19 cellular contexts compared by ENCODE assay signal in genomic region chr6:48184644-48185043, GRCh38.
A peak's percentile ranks its signal among the peaks of the same experiment; 100 is the strongest.
DNase-seq lines count a peak whose midpoint lies in the region; ATAC-seq and TF ChIP-seq lines count a peak whose summit lies in the region.
"Had no signal": no experiment of that assay in that cellular context is flagged by ENCODE, and none has a peak within 500 bp of the region (broad histone marks: within the 10 kb centered on the region; RNA-seq: fewer than 3 reads in every experiment).

No MANE protein-coding gene starts in this region.

- ATAC-seq in HG03521 (IDR thresholded peaks at IDR 0.05; ENCODE audit: unreplicated experiment) (no peak), T-helper 17 cell (no peak)
- ATAC-seq: T-cell had no signal

- peak overlapping the region in 1 of 5 experiments; percentile 28 for H3K4me3 Mint-ChIP-seq in brain
- H3K4me3 Mint-ChIP-seq in activated T-helper 1 cell treated with anti-CD3 and anti-CD28 coated beads, Interleukin-12 subunit alpha, Interleukin-12 subunit beta, Interleukin-2, Interleukin-4 antibody, amounts not matched to agents 30 ng/mL and 10 ng/mL and 1 ng/mL, durations not matched to agents 14 hours and 24 hours and 36 hours, result no peak overlapping the region
- H3K4me3 Mint-ChIP-seq in T-helper 17 cell, result no peak overlapping the region
- H3K4me3 Mint-ChIP-seq: CD8-positive, alpha-beta memory T cell; T-cell had no signal

- DNase-seq in NCI-H345 (lab: John Stamatoyannopoulos, UW), result peak; percentile 71
- no peak for DNase-seq in NCI-H345 treated with DMSO at 0.1 percent for 48 hours (lab: John Stamatoyannopoulos, UW; ENCODE audit: unreplicated experiment)
- peak; percentile 5 to 49 for DNase-seq in NCI-H446 (lab: John Stamatoyannopoulos, UW)
- peak; percentile 11 for DNase-seq in myocyte (ENCODE audit: low read depth)
- DNase-seq in activated T-helper 1 cell treated with anti-CD3 and anti-CD28 coated beads, Interleukin-12 subunit alpha, Interleukin-12 subunit beta, Interleukin-2, Interleukin-4 antibody, amounts not matched to agents 30 ng/mL and 10 ng/mL and 1 ng/mL, durations not matched to agents 14 hours and 24 hours and 36 hours (ENCODE audit: low spot score), result no peak
- no peak for DNase-seq in T-helper 17 cell
- DNase-seq: 8988T; BE2C; CD8-positive, alpha-beta memory T cell; GF-D8; GOT3; KG1; NCI-H1092 treated with DMSO at 0.1 percent for 48 hours; NCI-H187; NCI-H524 treated with DMSO at 0.1 percent for 48 hours; T-cell had no signal

- H3K36me3 Mint-ChIP-seq in brain (no peaks in the 10 kb centered on the region), T-helper 17 cell (ENCODE audit: low read depth) (no peaks in the 10 kb centered on the region)
- H3K36me3 Mint-ChIP-seq in activated T-helper 1 cell treated with anti-CD3 and anti-CD28 coated beads, Interleukin-12 subunit alpha, Interleukin-12 subunit beta, Interleukin-2, Interleukin-4 antibody, amounts not matched to agents 30 ng/mL and 10 ng/mL and 1 ng/mL, durations not matched to agents 14 hours and 24 hours and 36 hours (ENCODE audit: low read depth), result no peaks in the 10 kb centered on the region
- H3K36me3 Mint-ChIP-seq: CD8-positive, alpha-beta memory T cell; T-cell had no signal

- H3K9me3 ChIP-seq in T-helper 17 cell (ENCODE audit: control insufficient read depth, low read length, poor library complexity, severe bottlenecking), result no peaks in the 10 kb centered on the region
- H3K9me3 ChIP-seq: BE2C, SJSA1 had no signal

- H3K9me3 Mint-ChIP-seq in brain, result no peaks in the 10 kb centered on the region
- H3K9me3 Mint-ChIP-seq in activated T-helper 1 cell treated with anti-CD3 and anti-CD28 coated beads, Interleukin-12 subunit alpha, Interleukin-12 subunit beta, Interleukin-2, Interleukin-4 antibody, amounts not matched to agents 30 ng/mL and 10 ng/mL and 1 ng/mL, durations not matched to agents 14 hours and 24 hours and 36 hours, result no peaks in the 10 kb centered on the region

- H3K27ac Mint-ChIP-seq in brain (peak overlapping the region in 3 of 5 experiments; percentile 61 to 88 (median 71)), T-helper 17 cell (no peak overlapping the region)
- H3K27ac Mint-ChIP-seq in activated T-helper 1 cell treated with anti-CD3 and anti-CD28 coated beads, Interleukin-12 subunit alpha, Interleukin-12 subunit beta, Interleukin-2, Interleukin-4 antibody, amounts not matched to agents 30 ng/mL and 10 ng/mL and 1 ng/mL, durations not matched to agents 14 hours and 24 hours and 36 hours, result no peak overlapping the region
- H3K27ac Mint-ChIP-seq: CD8-positive, alpha-beta memory T cell; T-cell had no signal

- H3K4me1 Mint-ChIP-seq in brain (peaks cover 26% of the 10 kb centered on the region), T-helper 17 cell (no peaks in the 10 kb centered on the region)
- H3K4me1 Mint-ChIP-seq in activated T-helper 1 cell treated with anti-CD3 and anti-CD28 coated beads, Interleukin-12 subunit alpha, Interleukin-12 subunit beta, Interleukin-2, Interleukin-4 antibody, amounts not matched to agents 30 ng/mL and 10 ng/mL and 1 ng/mL, durations not matched to agents 14 hours and 24 hours and 36 hours (ENCODE audit: low read depth), result no peaks in the 10 kb centered on the region
- H3K4me1 Mint-ChIP-seq: CD8-positive, alpha-beta memory T cell; T-cell had no signal

- intact Hi-C loops in activated T-helper 1 cell treated with anti-CD3 and anti-CD28 coated beads, Interleukin-12 subunit alpha, Interleukin-12 subunit beta, Interleukin-2, Interleukin-4 antibody, amounts not matched to agents 30 ng/mL and 10 ng/mL and 1 ng/mL, durations not matched to agents 14 hours and 24 hours and 36 hours (cut with micrococcal nuclease), result no loop called here

- no peaks in the 10 kb centered on the region for H3K27me3 Mint-ChIP-seq in brain
- H3K27me3 Mint-ChIP-seq in activated T-helper 1 cell treated with anti-CD3 and anti-CD28 coated beads, Interleukin-12 subunit alpha, Interleukin-12 subunit beta, Interleukin-2, Interleukin-4 antibody, amounts not matched to agents 30 ng/mL and 10 ng/mL and 1 ng/mL, durations not matched to agents 14 hours and 24 hours and 36 hours (ENCODE audit: insufficient read depth), result no peaks in the 10 kb centered on the region
- H3K27me3 Mint-ChIP-seq in T-helper 17 cell, result no peaks in the 10 kb centered on the region
- H3K27me3 Mint-ChIP-seq: CD8-positive, alpha-beta memory T cell; T-cell had no signal

- no peak for TF ChIP-seq CTCF in brain (conservative IDR thresholded peaks at IDR 0.05)

Comparison
In these comparisons a context has a peak if more than half of its experiments do, and no peak if none do; other contexts are left out.
1. DNase-seq: peak in NCI-H345 (single experiment), NCI-H446 (2 of 2) and myocyte (single experiment); none in NCI-H345 treated with DMSO at 0.1 percent for 48 hours (single experiment), activated T-helper 1 cell treated with anti-CD3 and anti-CD28 coated beads, Interleukin-12 subunit alpha, Interleukin-12 subunit beta, Interleukin-2, Interleukin-4 antibody, amounts not matched to agents 30 ng/mL and 10 ng/mL and 1 ng/mL, durations not matched to agents 14 hours and 24 hours and 36 hours (single experiment) and T-helper 17 cell (0 of 3).
2. H3K27ac Mint-ChIP-seq: peak in brain (3 of 5); none in activated T-helper 1 cell treated with anti-CD3 and anti-CD28 coated beads, Interleukin-12 subunit alpha, Interleukin-12 subunit beta, Interleukin-2, Interleukin-4 antibody, amounts not matched to agents 30 ng/mL and 10 ng/mL and 1 ng/mL, durations not matched to agents 14 hours and 24 hours and 36 hours (single experiment) and T-helper 17 cell (single experiment).